Comparison of ENCODE assay signal across 27 cellular contexts in the genomic region with DNA sequence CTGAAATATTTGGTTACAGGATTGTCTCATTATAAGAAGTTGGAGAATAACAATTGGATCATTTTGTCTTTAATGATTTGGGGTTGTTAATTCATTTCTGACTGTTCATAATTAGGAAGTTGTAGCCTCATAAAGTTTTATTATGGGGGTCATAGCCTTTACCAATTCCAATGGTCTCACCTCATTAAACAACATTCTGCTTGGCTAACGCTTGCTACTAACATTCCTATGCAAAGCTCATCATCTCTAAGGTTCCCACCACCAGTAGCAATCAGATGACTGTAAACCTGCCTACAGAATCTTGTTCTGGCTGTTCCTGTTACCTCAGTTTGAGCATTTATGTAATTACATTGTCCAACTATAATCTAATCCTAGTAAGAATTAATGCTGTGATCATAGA.
"Had no signal": no experiment of that assay in that cellular context is flagged by ENCODE, and none has a peak within 500 bp of the region (broad histone marks: within the 10 kb centered on the region; RNA-seq: fewer than 3 reads in every experiment).

No MANE protein-coding gene starts in this region.

- H3K4me3 ChIP-seq: body of pancreas, breast epithelium, cardiac muscle cell, colonic mucosa had no signal

- H3K27ac ChIP-seq: body of pancreas, breast epithelium, cardiac muscle cell, colonic mucosa, epithelial cell of prostate, WERI-Rb-1 had no signal

- H3K9me3 ChIP-seq: body of pancreas, colonic mucosa had no signal

- DNase-seq: activated B cell treated with CpG ODN at 0.5 μM for 24 hours; activated CD4-positive, alpha-beta T cell treated with anti-CD3 and anti-CD28 coated beads for 48 hours; activated CD4-positive, alpha-beta T cell treated with anti-CD3 and anti-CD28 coated beads, Interleukin-2, amount 50 U/mL, for 1 hour; activated CD4-positive, alpha-beta T cell treated with anti-CD3 and anti-CD28 coated beads, Interleukin-2, amount 50 U/mL, for 48 hours; activated CD8-positive, alpha-beta memory T cell treated with anti-CD3 and anti-CD28 coated beads for 24 hours; activated CD8-positive, alpha-beta T cell treated with anti-CD3 and anti-CD28 coated beads for 36 hours; activated effector memory CD4-positive, alpha-beta T cell treated with Interleukin-2 at 50 U/mL for 16 hours; activated gamma-delta T cell treated with Interleukin-2 at 50 U/mL for 16 hours; activated naive CD4-positive, alpha-beta T cell treated with anti-CD3 and anti-CD28 coated beads, Interleukin-2, amount 50 U/mL, for 16 hours; activated naive CD4-positive, alpha-beta T cell treated with Interleukin-2 at 50 U/mL for 16 hours; activated T-cell treated with anti-CD3 and anti-CD28 coated beads, Interleukin-2, amount 50 U/mL, for 4 hours; amniotic stem cell; anterior cingulate cortex; body of pancreas; central memory CD4-positive, alpha-beta T cell; cerebellar nuclear complex; colonic mucosa; effector CD8-positive, alpha-beta T cell; foreskin fibroblast; SW 1271; T-helper 1 cell; T-helper 17 cell; T1000; WERI-Rb-1 had no signal

- H3K27me3 ChIP-seq: body of pancreas, breast epithelium, cardiac muscle cell, colonic mucosa had no signal

- H3K36me3 ChIP-seq: breast epithelium, cardiac muscle cell, colonic mucosa, WERI-Rb-1 had no signal

- H3K4me1 ChIP-seq: body of pancreas, breast epithelium, colonic mucosa had no signal
